Comparison of ENCODE assay signal across 8 cellular contexts in genomic region chr1:150486966-150487762, GRCh38. TPM values are rescaled to one million over a fixed set of nuclear protein-coding genes. Genes with fewer than 3 reads are reported as not detected.
DNase-seq lines count a peak whose midpoint lies in the region; TF ChIP-seq lines count a peak whose summit lies in the region.

A gene with protein sequence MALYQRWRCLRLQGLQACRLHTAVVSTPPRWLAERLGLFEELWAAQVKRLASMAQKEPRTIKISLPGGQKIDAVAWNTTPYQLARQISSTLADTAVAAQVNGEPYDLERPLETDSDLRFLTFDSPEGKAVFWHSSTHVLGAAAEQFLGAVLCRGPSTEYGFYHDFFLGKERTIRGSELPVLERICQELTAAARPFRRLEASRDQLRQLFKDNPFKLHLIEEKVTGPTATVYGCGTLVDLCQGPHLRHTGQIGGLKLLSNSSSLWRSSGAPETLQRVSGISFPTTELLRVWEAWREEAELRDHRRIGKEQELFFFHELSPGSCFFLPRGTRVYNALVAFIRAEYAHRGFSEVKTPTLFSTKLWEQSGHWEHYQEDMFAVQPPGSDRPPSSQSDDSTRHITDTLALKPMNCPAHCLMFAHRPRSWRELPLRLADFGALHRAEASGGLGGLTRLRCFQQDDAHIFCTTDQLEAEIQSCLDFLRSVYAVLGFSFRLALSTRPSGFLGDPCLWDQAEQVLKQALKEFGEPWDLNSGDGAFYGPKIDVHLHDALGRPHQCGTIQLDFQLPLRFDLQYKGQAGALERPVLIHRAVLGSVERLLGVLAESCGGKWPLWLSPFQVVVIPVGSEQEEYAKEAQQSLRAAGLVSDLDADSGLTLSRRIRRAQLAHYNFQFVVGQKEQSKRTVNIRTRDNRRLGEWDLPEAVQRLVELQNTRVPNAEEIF (plus strand): TSS chr1:150487419. CDS start chr1:150487451, 32 bp downstream.

- H3K4me3 ChIP-seq in HFF-Myc (replicated peaks; ENCODE audit: low read depth, low read length) (peak within 1 kb of the TSS; percentile 68), suprapubic skin (peak within 1 kb of the TSS; percentile 71)

- peaks cover 27% of the 10 kb centered on the region for H3K36me3 ChIP-seq in suprapubic skin

- peak; percentile 45 to 51 for TF ChIP-seq POLR2A in suprapubic skin (IDR thresholded peaks at IDR 0.05)

- DNase-seq in GM04503 (ENCODE audit: low read depth) (peak; percentile 91), HFF-Myc (ENCODE audit: extremely low read depth, low read depth) (peak; percentile 98), NAMALWA (ENCODE audit: low spot score) (peak; percentile 100), SK-N-DZ (ENCODE audit: low spot score) (peak; percentile 100), globus pallidus (ENCODE audit: low spot score) (peak; percentile 97), nucleus accumbens (lab: John Stamatoyannopoulos, UW) (peak; percentile 49 to 96 (median 88)), suprapubic skin (ENCODE audit: low spot score in 2 of 2) (peak; percentile 95 to 96)
- DNase-seq in activated naive CD4-positive, alpha-beta T cell treated with anti-CD3 and anti-CD28 coated beads, Interleukin-2, amount 50 U/mL, for 16 hours = peak; percentile 93

- H3K4me1 ChIP-seq in suprapubic skin = peaks cover 13% of the 10 kb centered on the region

- no peaks in the 10 kb centered on the region for H3K9me3 ChIP-seq in suprapubic skin

- TF ChIP-seq CTCF in HFF-Myc (IDR thresholded peaks at IDR 0.05; ENCODE audit: low read depth, low read length, missing control alignments) = no peak
- TF ChIP-seq CTCF in suprapubic skin (IDR thresholded peaks at IDR 0.05) = peak; percentile 22 to 44

- H3K27me3 ChIP-seq in suprapubic skin = no peaks in the 10 kb centered on the region

- TF ChIP-seq EP300 in suprapubic skin (IDR thresholded peaks at IDR 0.05) = no peak

- under 1% methylated on average over 30 of the region's 30 CpGs for WGBS in suprapubic skin

- H3K27ac ChIP-seq in suprapubic skin = peak within 1 kb of the TSS; percentile 82

RNA-seq across cellular contexts. Expression of the gene that starts here (rescaled TPM):
- 42.0 and 57.9 TPM in 2 replicates for polyA plus RNA-seq in SK-N-DZ (2014; cell fraction: cytosol; rRNA removed)
- polyA plus RNA-seq in SK-N-DZ (2014; cell fraction: nucleus; rRNA removed) = 30.7 and 38.4 TPM in 2 replicates
- 10 to 100 TPM; 13.7 to 29.1 (median 20.9) TPM for total RNA-seq in suprapubic skin

Comparison
In these comparisons a context has a peak if more than half of its experiments do, and no peak if none do; other contexts are left out.
1. Peak in every context shown above with its lines: DNase-seq, H3K4me3 ChIP-seq and H3K27ac ChIP-seq.